ENCODE assay signal across 24 cellular contexts in the genomic region with DNA sequence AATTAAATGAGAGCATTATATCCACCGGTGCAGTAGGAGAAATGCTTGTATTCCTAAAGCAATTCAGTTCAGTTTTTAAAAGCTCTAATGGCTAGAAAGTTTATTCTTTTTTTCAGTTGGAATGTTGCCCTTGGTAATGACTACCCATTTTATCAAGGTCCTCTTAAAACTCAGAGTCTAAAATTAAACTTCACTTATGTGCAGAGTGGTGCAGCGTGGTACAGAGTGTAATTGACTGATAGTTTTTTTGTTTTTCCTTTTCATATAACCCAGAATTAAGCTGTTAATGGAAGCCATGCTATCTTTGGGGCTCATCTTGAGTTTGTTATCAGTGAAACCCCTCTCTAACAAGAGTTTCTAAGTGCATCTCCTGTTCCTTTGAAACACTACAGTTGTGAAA. TPM values are rescaled to one million over a fixed set of nuclear protein-coding genes. Genes with fewer than 3 reads are reported as not detected.
DNase-seq lines count a peak whose midpoint lies in the region; ATAC-seq and TF ChIP-seq lines count a peak whose summit lies in the region.
"Had no signal": no experiment of that assay in that cellular context is flagged by ENCODE, and none has a peak within 500 bp of the region (broad histone marks: within the 10 kb centered on the region; RNA-seq: fewer than 3 reads in every experiment).

No MANE protein-coding gene starts in this region.

- CTCF ChIA-PET in activated CD8-positive, alpha-beta T cell treated with anti-CD3 and anti-CD28 coated beads for 36 hours (lab: Charles Lee) = interaction anchor here (0.7 to 1.3 kb wide), 2 partner anchors 9 to 17 kb away, joined by 3 read pairs; no protein-coding TSS in a partner anchor
- CTCF ChIA-PET in activated CD8-positive, alpha-beta T cell treated with anti-CD3 and anti-CD28 coated beads, Interleukin-2, amount 10 ng/mL, durations not matched to agents 7 days and 5 days (lab: Charles Lee) = interaction anchor here (1.2 kb wide), 1 partner anchor 30 kb away, joined by 3 read pairs; no protein-coding TSS in a partner anchor

- H3K4me1 ChIP-seq in osteoblast (ENCODE audit: insufficient read depth, low read length) (peaks cover 10% of the 10 kb centered on the region), spleen (peaks cover 33 to 99% (median 70%) of the 10 kb centered on the region in 6 donors)
- H3K4me1 ChIP-seq: Caco-2 had no signal

- TF ChIP-seq POLR2A in spleen (IDR thresholded peaks at IDR 0.05) = no peak

- H3K27me3 ChIP-seq in osteoblast (ENCODE audit: insufficient read depth, low read length) (no peaks in the 10 kb centered on the region), spleen (replicated peaks in 1 of 7) (no peaks in the 10 kb centered on the region)
- H3K27me3 ChIP-seq: dorsolateral prefrontal cortex, gastroesophageal sphincter, upper lobe of right lung had no signal

- H3K4me2 ChIP-seq in osteoblast (ENCODE audit: insufficient read depth, low read length) = peak overlapping the region; percentile 51

- WGBS in spleen, 5 donors = 23 to 43% (median 35%) methylated on average over 2 of the region's 2 CpGs

- intact Hi-C loops in activated CD8-positive, alpha-beta T cell treated with anti-CD3 and anti-CD28 coated beads for 36 hours (cut with micrococcal nuclease) = no loop called here
- intact Hi-C loops in spleen (cut with DNase I; ENCODE audit: low total_unique reads) = no loop called here

- H3K4me3 ChIP-seq in osteoblast (ENCODE audit: insufficient read depth, low read length) (no peak overlapping the region), spleen (no peak overlapping the region)
- H3K4me3 ChIP-seq: dorsolateral prefrontal cortex, gastroesophageal sphincter, SK-N-MC, upper lobe of right lung had no signal

- DNase-seq in activated CD8-positive, alpha-beta T cell treated with anti-CD3 and anti-CD28 coated beads for 36 hours = no peak
- DNase-seq in activated CD8-positive, alpha-beta T cell treated with anti-CD3 and anti-CD28 coated beads, Interleukin-2, amount 10 ng/mL, durations not matched to agents 7 days and 5 days = no peak
- DNase-seq in T-helper 2 cell treated with Interferon-gamma antibody and Interleukin-4, amounts not matched to agents 5 μg/mL and 100 μg/mL, for 36 hours (ENCODE audit: low spot score) = no peak
- peak; percentile 33 for DNase-seq in fibroblast of peridontal ligament (ENCODE audit: extremely low read depth)
- DNase-seq in osteoblast (ENCODE audit: insufficient read length, low spot score, missing footprints) = no peak
- no peak for DNase-seq in spleen
- DNase-seq in HK-2 (ENCODE audit: unreplicated experiment) = no peak
- DNase-seq: activated B cell treated with CpG ODN at 0.5 μM for 24 hours; Caco-2; DND-41; dorsolateral prefrontal cortex; H9; left cardiac atrium; NCI-H1105; NCI-H2081 treated with DMSO at 0.1 percent for 48 hours; NCI-H510A; stimulated activated CD4-positive, alpha-beta T cell treated with anti-CD3 and anti-CD28 coated beads, Interleukin-4, amount 100 ng/mL, for 24 hours; T-helper 9 cell; upper lobe of right lung had no signal

- peaks cover 24% of the 10 kb centered on the region for H3K79me2 ChIP-seq in osteoblast (ENCODE audit: insufficient read depth, low read length)

- H4K20me1 ChIP-seq in osteoblast (ENCODE audit: insufficient read depth, low read length) = peaks cover 12% of the 10 kb centered on the region

- H2AFZ ChIP-seq in osteoblast (ENCODE audit: low read length) = no peak overlapping the region

- peaks cover 63% of the 10 kb centered on the region for H3K4me1 Mint-ChIP-seq in activated CD8-positive, alpha-beta T cell treated with anti-CD3 and anti-CD28 coated beads for 36 hours (ENCODE audit: low read depth)
- H3K4me1 Mint-ChIP-seq in activated CD8-positive, alpha-beta T cell treated with anti-CD3 and anti-CD28 coated beads, Interleukin-2, amount 10 ng/mL, durations not matched to agents 7 days and 5 days (ENCODE audit: low read depth) = peaks cover 25% of the 10 kb centered on the region
- H3K4me1 Mint-ChIP-seq in T-helper 2 cell treated with Interferon-gamma antibody and Interleukin-4, amounts not matched to agents 5 μg/mL and 100 μg/mL, for 36 hours (ENCODE audit: low read depth) = peaks cover 47% of the 10 kb centered on the region

- no peak for ATAC-seq in activated CD8-positive, alpha-beta T cell treated with anti-CD3 and anti-CD28 coated beads for 36 hours
- no peak for ATAC-seq in activated CD8-positive, alpha-beta T cell treated with anti-CD3 and anti-CD28 coated beads, Interleukin-2, amount 10 ng/mL, durations not matched to agents 7 days and 5 days
- ATAC-seq in HG03139 (IDR thresholded peaks at IDR 0.05; ENCODE audit: unreplicated experiment) = no peak
- ATAC-seq: gastroesophageal sphincter, upper lobe of right lung had no signal

- no peaks in the 10 kb centered on the region for H3K36me3 ChIP-seq in osteoblast (ENCODE audit: insufficient read depth, low read length)
- H3K36me3 ChIP-seq in spleen = no peaks in the 10 kb centered on the region
- H3K36me3 ChIP-seq: gastroesophageal sphincter, upper lobe of right lung had no signal

- H3K9me3 Mint-ChIP-seq in activated CD8-positive, alpha-beta T cell treated with anti-CD3 and anti-CD28 coated beads for 36 hours = no peaks in the 10 kb centered on the region
- H3K9me3 Mint-ChIP-seq in activated CD8-positive, alpha-beta T cell treated with anti-CD3 and anti-CD28 coated beads, Interleukin-2, amount 10 ng/mL, durations not matched to agents 7 days and 5 days (ENCODE audit: insufficient read depth) = no peaks in the 10 kb centered on the region
- H3K9me3 Mint-ChIP-seq in T-helper 2 cell treated with Interferon-gamma antibody and Interleukin-4, amounts not matched to agents 5 μg/mL and 100 μg/mL, for 36 hours = no peaks in the 10 kb centered on the region
- H3K9me3 Mint-ChIP-seq: activated B cell treated with CpG ODN at 0.5 μM for 24 hours, H9, mesothelial cell of epicardium had no signal

- H3K36me3 Mint-ChIP-seq in activated CD8-positive, alpha-beta T cell treated with anti-CD3 and anti-CD28 coated beads for 36 hours (ENCODE audit: low read depth) = peaks cover 2% of the 10 kb centered on the region
- no peaks in the 10 kb centered on the region for H3K36me3 Mint-ChIP-seq in activated CD8-positive, alpha-beta T cell treated with anti-CD3 and anti-CD28 coated beads, Interleukin-2, amount 10 ng/mL, durations not matched to agents 7 days and 5 days (ENCODE audit: low read depth)
- no peaks in the 10 kb centered on the region for H3K36me3 Mint-ChIP-seq in T-helper 2 cell treated with Interferon-gamma antibody and Interleukin-4, amounts not matched to agents 5 μg/mL and 100 μg/mL, for 36 hours (ENCODE audit: low read depth)
- H3K36me3 Mint-ChIP-seq: mesothelial cell of epicardium had no signal

- TF ChIP-seq CTCF in activated CD8-positive, alpha-beta T cell treated with anti-CD3 and anti-CD28 coated beads for 36 hours (IDR thresholded peaks at IDR 0.05) = no peak
- no peak for TF ChIP-seq CTCF in osteoblast (IDR thresholded peaks at IDR 0.05; ENCODE audit: extremely low read depth, low read depth, low read length)
- TF ChIP-seq CTCF in spleen (IDR thresholded peaks at IDR 0.05 in 8 of 11, conservative IDR thresholded peaks at IDR 0.05 in 3 of 11) = no peak

- peak overlapping the region; percentile 36 for H3K4me3 Mint-ChIP-seq in activated CD8-positive, alpha-beta T cell treated with anti-CD3 and anti-CD28 coated beads for 36 hours
- no peak overlapping the region for H3K4me3 Mint-ChIP-seq in activated CD8-positive, alpha-beta T cell treated with anti-CD3 and anti-CD28 coated beads, Interleukin-2, amount 10 ng/mL, durations not matched to agents 7 days and 5 days
- peak overlapping the region; percentile 31 for H3K4me3 Mint-ChIP-seq in T-helper 2 cell treated with Interferon-gamma antibody and Interleukin-4, amounts not matched to agents 5 μg/mL and 100 μg/mL, for 36 hours
- H3K4me3 Mint-ChIP-seq: activated B cell treated with CpG ODN at 0.5 μM for 24 hours, H9, mesothelial cell of epicardium had no signal

- H3K9me3 ChIP-seq in osteoblast (ENCODE audit: low read depth, low read length) (no peaks in the 10 kb centered on the region), spleen (no peaks in the 10 kb centered on the region)
- H3K9me3 ChIP-seq: Caco-2, gastroesophageal sphincter, upper lobe of right lung had no signal

- H3K27ac Mint-ChIP-seq in activated CD8-positive, alpha-beta T cell treated with anti-CD3 and anti-CD28 coated beads for 36 hours = peak overlapping the region; percentile 4
- H3K27ac Mint-ChIP-seq in activated CD8-positive, alpha-beta T cell treated with anti-CD3 and anti-CD28 coated beads, Interleukin-2, amount 10 ng/mL, durations not matched to agents 7 days and 5 days = no peak overlapping the region
- H3K27ac Mint-ChIP-seq in T-helper 2 cell treated with Interferon-gamma antibody and Interleukin-4, amounts not matched to agents 5 μg/mL and 100 μg/mL, for 36 hours = no peak overlapping the region
- H3K27ac Mint-ChIP-seq: activated B cell treated with CpG ODN at 0.5 μM for 24 hours, H9, mesothelial cell of epicardium had no signal

- no peaks in the 10 kb centered on the region for H3K27me3 Mint-ChIP-seq in activated CD8-positive, alpha-beta T cell treated with anti-CD3 and anti-CD28 coated beads for 36 hours
- H3K27me3 Mint-ChIP-seq in activated CD8-positive, alpha-beta T cell treated with anti-CD3 and anti-CD28 coated beads, Interleukin-2, amount 10 ng/mL, durations not matched to agents 7 days and 5 days (ENCODE audit: low read depth) = no peaks in the 10 kb centered on the region
- H3K27me3 Mint-ChIP-seq in T-helper 2 cell treated with Interferon-gamma antibody and Interleukin-4, amounts not matched to agents 5 μg/mL and 100 μg/mL, for 36 hours (ENCODE audit: low read depth) = no peaks in the 10 kb centered on the region
- H3K27me3 Mint-ChIP-seq: activated B cell treated with CpG ODN at 0.5 μM for 24 hours had no signal

- POLR2A ChIA-PET in activated CD8-positive, alpha-beta T cell treated with anti-CD3 and anti-CD28 coated beads for 36 hours (lab: Charles Lee) = no interaction called here
- POLR2A ChIA-PET in activated CD8-positive, alpha-beta T cell treated with anti-CD3 and anti-CD28 coated beads, Interleukin-2, amount 10 ng/mL, durations not matched to agents 7 days and 5 days (lab: Charles Lee) = no interaction called here

- H3K27ac ChIP-seq in osteoblast (ENCODE audit: low read depth, low read length) = no peak overlapping the region
- H3K27ac ChIP-seq in spleen = peak overlapping the region in 3 of 8 donors; percentile 4 to 12 (median 7)
- H3K27ac ChIP-seq: 22Rv1, dorsolateral prefrontal cortex, SK-N-MC, upper lobe of right lung had no signal

RNA-seq across cellular contexts. Expression of gene NCOA1, which starts 21.4 kb away (rescaled TPM):
- total RNA-seq in activated CD8-positive, alpha-beta T cell treated with anti-CD3 and anti-CD28 coated beads for 36 hours = 10 to 100 TPM; 16.8 to 17.1 TPM
- 10 to 100 TPM; 14.5 to 14.7 TPM for total RNA-seq in activated CD8-positive, alpha-beta T cell treated with anti-CD3 and anti-CD28 coated beads, Interleukin-2, amount 10 ng/mL, durations not matched to agents 7 days and 5 days
- 23.2 and 25.0 TPM in 2 replicates for total RNA-seq in osteoblast
- total RNA-seq in spleen = 10 to 100 TPM; 47.0 to 73.6 (median 60.3) TPM
- polyA plus RNA-seq in spleen = 1 to 10 TPM; 4.4 to 6.6 (median 5.3) TPM
